In genomic region chr11:22536036-22536435, GRCh38 we compare ENCODE assay signal across 24 cellular contexts.
"Had no signal": no experiment of that assay in that cellular context is flagged by ENCODE, and none has a peak within 500 bp of the region (broad histone marks: within the 10 kb centered on the region; RNA-seq: fewer than 3 reads in every experiment).

No MANE protein-coding gene starts in this region.

- H3K27ac ChIP-seq: gastroesophageal sphincter, right lobe of liver, testis, vagina, WERI-Rb-1 had no signal

- H3K9me3 ChIP-seq: gastroesophageal sphincter, mucosa of descending colon, right lobe of liver, testis, vagina had no signal

- H3K27me3 ChIP-seq: gastroesophageal sphincter, right lobe of liver, testis, vagina had no signal

- H3K36me3 ChIP-seq: gastroesophageal sphincter, right lobe of liver, vagina, WERI-Rb-1 had no signal

- H3K4me1 ChIP-seq: gastroesophageal sphincter, right lobe of liver, testis, vagina had no signal

- DNase-seq: activated CD4-positive, alpha-beta T cell treated with anti-CD3 and anti-CD28 coated beads, Interleukin-2, amount 10 ng/mL, durations not matched to agents 7 days and 5 days; activated CD4-positive, CD25-positive, alpha-beta regulatory T cell treated with anti-CD3 and anti-CD28 coated beads, Interleukin-2, amount 50 U/mL, for 72 hours; activated CD8-positive, alpha-beta T cell treated with anti-CD3 and anti-CD28 coated beads, Interleukin-2, amount 10 ng/mL, durations not matched to agents 7 days and 5 days; activated gamma-delta T cell; activated naive CD4-positive, alpha-beta T cell treated with anti-CD3 and anti-CD28 coated beads, Interleukin-2, amount 50 U/mL, for 16 hours; activated naive CD8-positive, alpha-beta T cell treated with anti-CD3 and anti-CD28 coated beads, Interleukin-2, amount 50 U/mL, for 24 hours; caudate nucleus; effector CD8-positive, alpha-beta T cell; head of caudate nucleus; hypothalamus; left cardiac atrium; mesenchymal stem cell; mucosa of descending colon; nucleus accumbens; right lobe of liver; stimulated activated CD4-positive, alpha-beta T cell treated with anti-CD3 and anti-CD28 coated beads, Interleukin-2, amount 100 ng/mL, for 48 hours; stimulated activated CD8-positive, alpha-beta memory T cell treated with anti-CD3 and anti-CD28 coated beads, Interleukin-4, amount 100 ng/mL, for 48 hours; stimulated activated naive B cell treated with anti-CD40 and anti-IgM and Interleukin-4, amounts not matched to agents 10 μg/mL and 1 μg/mL and 100 μg/mL, for 72 hours; testis; trophoblast cell; WERI-Rb-1 had no signal

- ATAC-seq: activated CD8-positive, alpha-beta T cell treated with anti-CD3 and anti-CD28 coated beads, Interleukin-2, amount 10 ng/mL, durations not matched to agents 7 days and 5 days; activated naive CD8-positive, alpha-beta T cell treated with anti-CD3 and anti-CD28 coated beads, Interleukin-2, amount 50 U/mL, for 24 hours; gastroesophageal sphincter; left cardiac atrium; mucosa of descending colon; right lobe of liver; stimulated activated naive B cell treated with anti-CD40 and anti-IgM and Interleukin-4, amounts not matched to agents 10 μg/mL and 1 μg/mL and 100 μg/mL, for 72 hours had no signal

- H3K4me2 ChIP-seq: smooth muscle cell had no signal

- H3K4me3 ChIP-seq: gastroesophageal sphincter, mucosa of descending colon, right lobe of liver, smooth muscle cell, testis, vagina had no signal
